Comparison of ENCODE assay signal across 23 cellular contexts in genomic region chr3:178719036-178719635, GRCh38.
A peak's percentile ranks its signal among the peaks of the same experiment; 100 is the strongest.
DNase-seq lines count a peak whose midpoint lies in the region; ATAC-seq, FAIRE-seq and TF ChIP-seq lines count a peak whose summit lies in the region.
"Had no signal": no experiment of that assay in that cellular context is flagged by ENCODE, and none has a peak within 500 bp of the region (broad histone marks: within the 10 kb centered on the region; RNA-seq: fewer than 3 reads in every experiment).

No MANE protein-coding gene starts in this region.

- no peak overlapping the region for H3K4me3 Mint-ChIP-seq in T-helper 17 cell
- H3K4me3 Mint-ChIP-seq: immature natural killer cell had no signal

- DNase-seq in Daoy (ENCODE audit: low read depth) = peak; percentile 13
- DNase-seq in NCI-H2171 (lab: John Stamatoyannopoulos, UW) = peak; percentile 76
- peak; percentile 21 for DNase-seq in colonic mucosa
- DNase-seq in left kidney (ENCODE audit: low read depth, low spot score) = peak; percentile 51
- DNase-seq in T-helper 17 cell = no peak
- DNase-seq in GF-D8 (lab: John Stamatoyannopoulos, UW) = no peak
- DNase-seq in GM19239 (ENCODE audit: insufficient read length, low spot score) = no peak
- no peak for DNase-seq in cerebellar cortex (ENCODE audit: low spot score)
- DNase-seq: activated CD8-positive, alpha-beta memory T cell treated with anti-CD3 and anti-CD28 coated beads for 24 hours; COR-L47; H7; immature natural killer cell; mesendoderm; NCI-H187; NCI-H774; retina; stimulated activated CD4-positive, alpha-beta T cell treated with anti-CD3 and anti-CD28 coated beads, Interleukin-2, amount 100 ng/mL, for 48 hours; stimulated activated CD8-positive, alpha-beta memory T cell treated with anti-CD3 and anti-CD28 coated beads, Interleukin-4, amount 100 ng/mL, for 48 hours had no signal

- no peaks in the 10 kb centered on the region for H3K4me1 ChIP-seq in colonic mucosa

- intact Hi-C loops in colonic mucosa (cut with DNase I) = no loop called here

- H3K27me3 Mint-ChIP-seq in T-helper 17 cell = no peaks in the 10 kb centered on the region

- H3K9ac ChIP-seq in colonic mucosa (ENCODE audit: low read depth in 2 of 2, low read length in 2 of 2) = no peak overlapping the region

- H3K9me3 ChIP-seq in colonic mucosa = no peaks in the 10 kb centered on the region
- no peaks in the 10 kb centered on the region for H3K9me3 ChIP-seq in T-helper 17 cell (ENCODE audit: control insufficient read depth, low read length, poor library complexity, severe bottlenecking)
- H3K9me3 ChIP-seq: suprapubic skin had no signal

- FAIRE-seq in GM19239 (lab: Jason Lieb, UNC) = no peak
- FAIRE-seq: G401.6, GM12892, RCC 7860 had no signal

- no peak for TF ChIP-seq CTCF in colonic mucosa (IDR thresholded peaks at IDR 0.05)

- no peaks in the 10 kb centered on the region for H3K36me3 ChIP-seq in colonic mucosa
- H3K36me3 ChIP-seq: suprapubic skin had no signal

- no peak overlapping the region for H3K27ac Mint-ChIP-seq in T-helper 17 cell
- H3K27ac Mint-ChIP-seq: immature natural killer cell had no signal

- H3K36me3 Mint-ChIP-seq in T-helper 17 cell (ENCODE audit: low read depth) = no peaks in the 10 kb centered on the region
- H3K36me3 Mint-ChIP-seq: immature natural killer cell had no signal

- H3K4me1 Mint-ChIP-seq in T-helper 17 cell = no peaks in the 10 kb centered on the region
- H3K4me1 Mint-ChIP-seq: immature natural killer cell had no signal

- ATAC-seq in T-helper 17 cell = no peak

- H3K4me3 ChIP-seq in colonic mucosa = no peak overlapping the region
- H3K4me3 ChIP-seq: suprapubic skin had no signal

- H3K27ac ChIP-seq in colonic mucosa = no peak overlapping the region
- H3K27ac ChIP-seq: suprapubic skin, VCaP had no signal

- no peaks in the 10 kb centered on the region for H3K27me3 ChIP-seq in colonic mucosa
- H3K27me3 ChIP-seq: suprapubic skin had no signal

Comparison
In these comparisons a context has a peak if more than half of its experiments do, and no peak if none do; other contexts are left out.
1. DNase-seq: peak in Daoy (single experiment), NCI-H2171 (single experiment), colonic mucosa (single experiment) and left kidney (single experiment); none in T-helper 17 cell (0 of 3), GF-D8 (single experiment), GM19239 (single experiment) and cerebellar cortex (single experiment).